In the genomic region with DNA sequence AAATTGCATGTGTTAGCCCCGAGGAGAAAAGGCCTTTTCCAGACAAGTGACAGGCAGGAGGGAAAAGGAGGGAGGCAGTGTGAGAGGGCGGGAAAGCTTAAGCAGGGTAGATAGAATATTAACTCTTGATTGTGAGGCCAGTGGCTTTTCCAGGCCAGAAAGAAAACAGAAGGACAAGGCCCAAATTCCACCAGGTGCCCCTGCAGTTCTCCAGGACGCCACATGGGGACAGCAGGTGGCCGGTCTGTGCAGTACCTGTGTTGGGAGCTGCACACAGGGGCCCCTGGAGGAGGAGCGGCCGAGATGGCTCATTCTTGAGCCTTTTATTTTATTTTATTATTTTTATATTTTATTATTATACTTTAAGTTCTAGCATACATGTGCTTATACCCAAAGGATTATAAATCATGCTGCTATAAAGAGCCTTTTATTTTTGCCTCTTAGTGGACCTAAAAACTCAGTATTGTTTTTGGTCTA, we compare ENCODE assay signal across 8 cellular contexts.
A peak's percentile ranks its signal among the peaks of the same experiment; 100 is the strongest.
DNase-seq lines count a peak whose midpoint lies in the region; ATAC-seq and TF ChIP-seq lines count a peak whose summit lies in the region.

No MANE protein-coding gene starts in this region.

- H3K9me3 ChIP-seq in hepatocyte (ENCODE audit: low read depth), result no peaks in the 10 kb centered on the region

- no peaks in the 10 kb centered on the region for H3K79me2 ChIP-seq in hepatocyte

- TF ChIP-seq CTCF in C4-2B (conservative IDR thresholded peaks at IDR 0.05), result peak; percentile 99
- peak; percentile 72 for TF ChIP-seq CTCF in hepatocyte (IDR thresholded peaks at IDR 0.05; ENCODE audit: poor library complexity)

- H3K9me3 Mint-ChIP-seq in activated naive CD8-positive, alpha-beta T cell treated with anti-CD3 and anti-CD28 coated beads, Interleukin-2, amount 10 ng/mL, durations not matched to agents 7 days and 5 days, result no peaks in the 10 kb centered on the region

- ATAC-seq in GM18868 (IDR thresholded peaks at IDR 0.05; ENCODE audit: unreplicated experiment), result peak; percentile 75
- peak; percentile 45 for ATAC-seq in activated naive CD8-positive, alpha-beta T cell treated with anti-CD3 and anti-CD28 coated beads, Interleukin-2, amount 10 ng/mL, durations not matched to agents 7 days and 5 days (ENCODE audit: low read depth)
- ATAC-seq in GM21786 (IDR thresholded peaks at IDR 0.05; ENCODE audit: unreplicated experiment), result no peak

- H3K9me2 ChIP-seq in hepatocyte (replicated peaks; ENCODE audit: insufficient read depth), result no peaks in the 10 kb centered on the region

- H3K27me3 ChIP-seq in hepatocyte, result no peaks in the 10 kb centered on the region

- POLR2A ChIA-PET in activated naive CD8-positive, alpha-beta T cell treated with anti-CD3 and anti-CD28 coated beads, Interleukin-2, amount 10 ng/mL, durations not matched to agents 7 days and 5 days (lab: Charles Lee), result no interaction called here

- no peak overlapping the region for H3K4me3 Mint-ChIP-seq in activated naive CD8-positive, alpha-beta T cell treated with anti-CD3 and anti-CD28 coated beads, Interleukin-2, amount 10 ng/mL, durations not matched to agents 7 days and 5 days

- H3K4me3 ChIP-seq in hepatocyte, result no peak overlapping the region

- peaks cover 28% of the 10 kb centered on the region for H3K36me3 Mint-ChIP-seq in activated naive CD8-positive, alpha-beta T cell treated with anti-CD3 and anti-CD28 coated beads, Interleukin-2, amount 10 ng/mL, durations not matched to agents 7 days and 5 days

- intact Hi-C loops in posterior vena cava (cut with DNase I), result no loop called here

- H3K4me2 ChIP-seq in hepatocyte, result no peak overlapping the region

- no peaks in the 10 kb centered on the region for H3K36me3 ChIP-seq in hepatocyte (replicated peaks; ENCODE audit: insufficient read depth, low read depth)

- no peak overlapping the region for H2AFZ ChIP-seq in hepatocyte

- H3K27me3 Mint-ChIP-seq in activated naive CD8-positive, alpha-beta T cell treated with anti-CD3 and anti-CD28 coated beads, Interleukin-2, amount 10 ng/mL, durations not matched to agents 7 days and 5 days, result no peaks in the 10 kb centered on the region

- no peaks in the 10 kb centered on the region for H4K20me1 ChIP-seq in hepatocyte (ENCODE audit: insufficient read depth, poor library complexity, severe bottlenecking)

- 10% methylated on average over 6 of the region's 6 CpGs for WGBS in hepatocyte (ENCODE audit: low lambda C conversion rate, missing lambda C conversion rate)

- DNase-seq in NCI-H69 (lab: John Stamatoyannopoulos, UW), result peak; percentile 68
- DNase-seq in activated naive CD8-positive, alpha-beta T cell treated with anti-CD3 and anti-CD28 coated beads, Interleukin-2, amount 10 ng/mL, durations not matched to agents 7 days and 5 days, result peak; percentile 52
- peak; percentile 71 for DNase-seq in hepatocyte (ENCODE audit: low spot score)
- peak; percentile 26 for DNase-seq in stimulated activated naive CD4-positive, alpha-beta T cell treated with Interleukin-2 at 50 U/mL for 16 hours (lab: John Stamatoyannopoulos, UW)
- no peak for DNase-seq in posterior vena cava (ENCODE audit: low spot score)

- H3K27ac Mint-ChIP-seq in activated naive CD8-positive, alpha-beta T cell treated with anti-CD3 and anti-CD28 coated beads, Interleukin-2, amount 10 ng/mL, durations not matched to agents 7 days and 5 days, result no peak overlapping the region

- H3K4me1 ChIP-seq in hepatocyte (ENCODE audit: insufficient read depth), result no peaks in the 10 kb centered on the region

- H3K27ac ChIP-seq in C4-2B (no peak overlapping the region), hepatocyte (no peak overlapping the region)

- H3K4me1 Mint-ChIP-seq in activated naive CD8-positive, alpha-beta T cell treated with anti-CD3 and anti-CD28 coated beads, Interleukin-2, amount 10 ng/mL, durations not matched to agents 7 days and 5 days, result peaks cover 22% of the 10 kb centered on the region
